ENCODE assay signal across 13 cellular contexts in the genomic region with DNA sequence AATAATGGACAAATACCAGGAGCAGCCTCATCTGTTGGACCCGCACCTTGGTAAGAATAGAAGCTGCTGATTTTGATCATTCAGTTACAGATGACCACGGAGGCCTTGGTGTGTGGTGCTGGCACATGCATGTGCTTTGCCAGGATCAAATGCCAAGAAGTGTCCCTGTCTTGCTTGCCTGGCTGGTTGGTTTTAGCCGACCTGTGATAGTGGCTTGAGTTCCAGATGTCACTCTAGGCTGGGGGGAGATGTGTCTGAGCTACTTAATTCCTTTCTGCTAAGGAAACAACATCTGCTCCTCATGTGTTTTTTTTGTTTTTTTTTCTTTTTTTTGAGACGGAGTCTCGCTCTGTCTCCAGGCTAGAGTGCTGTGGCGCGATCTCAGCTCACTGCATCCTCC.
"Had no signal": no experiment of that assay in that cellular context is flagged by ENCODE, and none has a peak within 500 bp of the region (broad histone marks: within the 10 kb centered on the region; RNA-seq: fewer than 3 reads in every experiment).

No MANE protein-coding gene starts in this region.

- H3K9me3 Mint-ChIP-seq: activated T-helper 17 cell treated with anti-CD3 and anti-CD28 coated beads, Interleukin-2, amount 50 U/mL, for 72 hours; immature natural killer cell; nephron had no signal

- H3K4me3 ChIP-seq: esophagus squamous epithelium, ovary, stomach, testis had no signal

- H3K27me3 ChIP-seq: brain microvascular endothelial cell, esophagus squamous epithelium, ovary, stomach, testis had no signal

- H3K9me3 ChIP-seq: esophagus squamous epithelium, ovary, stomach, testis had no signal

- H3K36me3 ChIP-seq: brain microvascular endothelial cell, ovary had no signal

- ATAC-seq: activated T-helper 17 cell treated with anti-CD3 and anti-CD28 coated beads, Interleukin-2, amount 50 U/mL, for 72 hours; sciatic nerve had no signal

- H3K4me3 Mint-ChIP-seq: activated T-helper 17 cell treated with anti-CD3 and anti-CD28 coated beads, Interleukin-2, amount 50 U/mL, for 72 hours had no signal

- H3K27ac ChIP-seq: brain microvascular endothelial cell, ovary, stomach, testis had no signal

- H3K27me3 Mint-ChIP-seq: activated T-helper 17 cell treated with anti-CD3 and anti-CD28 coated beads, Interleukin-2, amount 50 U/mL, for 72 hours had no signal

- DNase-seq: activated CD4-positive, CD25-positive, alpha-beta regulatory T cell treated with anti-CD3 and anti-CD28 coated beads, Interleukin-2, amount 50 U/mL, for 72 hours; activated naive CD4-positive, alpha-beta T cell treated with Interleukin-2 at 50 U/mL for 16 hours; anterior cingulate cortex; brain microvascular endothelial cell; effector CD8-positive, alpha-beta T cell; esophagus squamous epithelium; immature natural killer cell; ovary; stomach; testis had no signal
